Comparison of ENCODE assay signal across 21 cellular contexts in genomic region chr4:5199142-5199541, GRCh38.
"Had no signal": no experiment of that assay in that cellular context is flagged by ENCODE, and none has a peak within 500 bp of the region (broad histone marks: within the 10 kb centered on the region; RNA-seq: fewer than 3 reads in every experiment).

No MANE protein-coding gene starts in this region.

- H3K27ac Mint-ChIP-seq: activated CD8-positive, alpha-beta memory T cell treated with anti-CD3 and anti-CD28 coated beads, Interleukin-2, amount 10 ng/mL, durations not matched to agents 7 days and 5 days; activated naive CD4-positive, alpha-beta T cell treated with anti-CD3 and anti-CD28 coated beads, Interleukin-2, amount 10 ng/mL, durations not matched to agents 7 days and 5 days; activated T-cell treated with anti-CD3 and anti-CD28 coated beads, Interleukin-2, amount 50 U/mL, for 24 hours; effector memory CD8-positive, alpha-beta T cell; naive thymus-derived CD4-positive, alpha-beta T cell; stimulated activated naive B cell treated with anti-CD40 and anti-IgM and Interleukin-4, amounts not matched to agents 10 μg/mL and 1 μg/mL and 100 μg/mL, for 72 hours had no signal

- ATAC-seq: activated CD8-positive, alpha-beta memory T cell treated with anti-CD3 and anti-CD28 coated beads, Interleukin-2, amount 10 ng/mL, durations not matched to agents 7 days and 5 days; effector memory CD8-positive, alpha-beta T cell; heart left ventricle; left lung; naive thymus-derived CD4-positive, alpha-beta T cell; right cardiac atrium; stimulated activated naive B cell treated with anti-CD40 and anti-IgM and Interleukin-4, amounts not matched to agents 10 μg/mL and 1 μg/mL and 100 μg/mL, for 72 hours had no signal

- H3K27me3 ChIP-seq: ascending aorta, heart left ventricle, left lung, tibial artery, uterus had no signal

- H3K27me3 Mint-ChIP-seq: activated CD8-positive, alpha-beta memory T cell treated with anti-CD3 and anti-CD28 coated beads, Interleukin-2, amount 10 ng/mL, durations not matched to agents 7 days and 5 days; activated naive CD4-positive, alpha-beta T cell treated with anti-CD3 and anti-CD28 coated beads, Interleukin-2, amount 10 ng/mL, durations not matched to agents 7 days and 5 days; activated T-cell treated with anti-CD3 and anti-CD28 coated beads, Interleukin-2, amount 50 U/mL, for 24 hours; stimulated activated naive B cell treated with anti-CD40 and anti-IgM and Interleukin-4, amounts not matched to agents 10 μg/mL and 1 μg/mL and 100 μg/mL, for 72 hours had no signal

- H3K36me3 Mint-ChIP-seq: activated CD8-positive, alpha-beta memory T cell treated with anti-CD3 and anti-CD28 coated beads, Interleukin-2, amount 10 ng/mL, durations not matched to agents 7 days and 5 days; activated naive CD4-positive, alpha-beta T cell treated with anti-CD3 and anti-CD28 coated beads, Interleukin-2, amount 10 ng/mL, durations not matched to agents 7 days and 5 days; naive thymus-derived CD4-positive, alpha-beta T cell; stimulated activated naive B cell treated with anti-CD40 and anti-IgM and Interleukin-4, amounts not matched to agents 10 μg/mL and 1 μg/mL and 100 μg/mL, for 72 hours had no signal

- H3K4me1 Mint-ChIP-seq: activated CD8-positive, alpha-beta memory T cell treated with anti-CD3 and anti-CD28 coated beads, Interleukin-2, amount 10 ng/mL, durations not matched to agents 7 days and 5 days; activated naive CD4-positive, alpha-beta T cell treated with anti-CD3 and anti-CD28 coated beads, Interleukin-2, amount 10 ng/mL, durations not matched to agents 7 days and 5 days; stimulated activated naive B cell treated with anti-CD40 and anti-IgM and Interleukin-4, amounts not matched to agents 10 μg/mL and 1 μg/mL and 100 μg/mL, for 72 hours had no signal

- H3K36me3 ChIP-seq: ascending aorta, heart left ventricle, left lung, tibial artery, uterus had no signal

- H3K9me3 ChIP-seq: ascending aorta, heart left ventricle, left lung, tibial artery, uterus had no signal

- H3K4me1 ChIP-seq: ascending aorta, heart left ventricle, left lung, tibial artery, uterus had no signal

- H3K4me3 ChIP-seq: ascending aorta, heart left ventricle, left lung, skin epidermis, tibial artery, uterus had no signal

- H3K9me3 Mint-ChIP-seq: activated T-cell treated with anti-CD3 and anti-CD28 coated beads, Interleukin-2, amount 50 U/mL, for 24 hours had no signal

- H3K4me3 Mint-ChIP-seq: activated CD8-positive, alpha-beta memory T cell treated with anti-CD3 and anti-CD28 coated beads, Interleukin-2, amount 10 ng/mL, durations not matched to agents 7 days and 5 days; activated naive CD4-positive, alpha-beta T cell treated with anti-CD3 and anti-CD28 coated beads, Interleukin-2, amount 10 ng/mL, durations not matched to agents 7 days and 5 days; activated T-cell treated with anti-CD3 and anti-CD28 coated beads, Interleukin-2, amount 50 U/mL, for 24 hours; effector memory CD8-positive, alpha-beta T cell; naive thymus-derived CD4-positive, alpha-beta T cell; stimulated activated naive B cell treated with anti-CD40 and anti-IgM and Interleukin-4, amounts not matched to agents 10 μg/mL and 1 μg/mL and 100 μg/mL, for 72 hours had no signal

- H3K27ac ChIP-seq: ascending aorta, epithelial cell of prostate, heart left ventricle, left lung, skin epidermis, tibial artery, uterus had no signal

- DNase-seq: activated CD4-positive, alpha-beta T cell treated with anti-CD3 and anti-CD28 coated beads, Interleukin-2, amount 50 U/mL, for 48 hours; activated CD8-positive, alpha-beta memory T cell treated with anti-CD3 and anti-CD28 coated beads, Interleukin-2, amount 10 ng/mL, durations not matched to agents 7 days and 5 days; activated naive CD4-positive, alpha-beta T cell treated with anti-CD3 and anti-CD28 coated beads, Interleukin-2, amount 10 ng/mL, durations not matched to agents 7 days and 5 days; activated T-cell treated with anti-CD3 and anti-CD28 coated beads, Interleukin-2, amount 50 U/mL, for 24 hours; dermis blood vessel endothelial cell; effector memory CD8-positive, alpha-beta T cell; heart left ventricle; left lung; mammary epithelial cell; naive thymus-derived CD4-positive, alpha-beta T cell; nucleus accumbens; posterior cingulate gyrus; right cardiac atrium; stimulated activated CD4-positive, alpha-beta T cell treated with anti-CD3 and anti-CD28 coated beads, Interleukin-15, amount 100 ng/mL, for 24 hours; stimulated activated CD4-positive, alpha-beta T cell treated with anti-CD3 and anti-CD28 coated beads, Interleukin-4, amount 100 ng/mL, for 1 hour; stimulated activated naive B cell treated with anti-CD40 and anti-IgM and Interleukin-4, amounts not matched to agents 10 μg/mL and 1 μg/mL and 100 μg/mL, for 72 hours; tibial artery; uterus had no signal
